15 cellular contexts compared by ENCODE assay signal in genomic region chr20:50093240-50093639, GRCh38. TPM values are rescaled to one million over a fixed set of nuclear protein-coding genes. Genes with fewer than 3 reads are reported as not detected.
DNase-seq lines count a peak whose midpoint lies in the region; ATAC-seq and TF ChIP-seq lines count a peak whose summit lies in the region.
"Had no signal": no experiment of that assay in that cellular context is flagged by ENCODE, and none has a peak within 500 bp of the region (broad histone marks: within the 10 kb centered on the region; RNA-seq: fewer than 3 reads in every experiment).

No MANE protein-coding gene starts in this region.

- no peak overlapping the region for H4K8ac ChIP-seq in mesenchymal stem cell (ENCODE audit: low read length)

- DNase-seq in activated naive CD8-positive, alpha-beta T cell treated with anti-CD3 and anti-CD28 coated beads, Interleukin-2, amount 50 U/mL, for 24 hours: no peak
- DNase-seq in RWPE2 (ENCODE audit: low spot score) (no peak), mesenchymal stem cell (no peak), ureter (ENCODE audit: low spot score) (peak; percentile 19), kidney tubule cell (ENCODE audit: low spot score) (no peak), NCI-H69 (lab: John Stamatoyannopoulos, UW) (no peak)
- DNase-seq: COR-L47, DMS53, NCI-H1436 treated with DMSO at 0.1 percent for 48 hours, NCI-H226, NCI-H526, RPMI8226 had no signal

- no peak overlapping the region for H2BK120ac ChIP-seq in mesenchymal stem cell (ENCODE audit: low read depth, low read length)

- WGBS in mesenchymal stem cell: 83% methylated on average over 2 of the region's 2 CpGs

- TF ChIP-seq CTCF in RWPE2 (IDR thresholded peaks at IDR 0.05; ENCODE audit: poor library complexity, severe bottlenecking): no peak

- H2BK5ac ChIP-seq in mesenchymal stem cell (ENCODE audit: low read depth, low read length, poor library complexity, severe bottlenecking): no peak overlapping the region

- H2BK12ac ChIP-seq in mesenchymal stem cell (ENCODE audit: low read length in 2 of 2): no peak overlapping the region

- H4K91ac ChIP-seq in mesenchymal stem cell (ENCODE audit: low read length): no peak overlapping the region

- H3K79me1 ChIP-seq in mesenchymal stem cell (replicated peaks; ENCODE audit: low read length, poor library complexity, severe bottlenecking): peaks cover 5% of the 10 kb centered on the region

- H3K27ac ChIP-seq in RWPE2 (ENCODE audit: poor library complexity, severe bottlenecking) (peak overlapping the region; percentile 73), mesenchymal stem cell (ENCODE audit: low read length, poor library complexity, severe bottlenecking) (no peak overlapping the region)
- H3K27ac ChIP-seq: A549, C4-2B had no signal

- no peaks in the 10 kb centered on the region for H3K36me3 Mint-ChIP-seq in activated naive CD8-positive, alpha-beta T cell
- peaks cover 38% of the 10 kb centered on the region for H3K36me3 Mint-ChIP-seq in activated naive CD8-positive, alpha-beta T cell treated with anti-CD3 and anti-CD28 coated beads, Interleukin-2, amount 50 U/mL, for 24 hours (ENCODE audit: low read depth)

- H3K23ac ChIP-seq in mesenchymal stem cell (ENCODE audit: low read length in 2 of 2): no peak overlapping the region

- H3K27me3 ChIP-seq in RWPE2 (ENCODE audit: insufficient read depth, poor library complexity, severe bottlenecking): no peaks in the 10 kb centered on the region
- no peaks in the 10 kb centered on the region for H3K27me3 ChIP-seq in mesenchymal stem cell (ENCODE audit: control insufficient read depth in 1 of 2, insufficient read depth in 1 of 2, low read length in 2 of 2)

- no peak overlapping the region for H2BK15ac ChIP-seq in mesenchymal stem cell (ENCODE audit: low read depth, poor library complexity, severe bottlenecking)

- peak overlapping the region; percentile 19 for H3K9ac ChIP-seq in mesenchymal stem cell (ENCODE audit: low read length)

- H3K4ac ChIP-seq in mesenchymal stem cell (ENCODE audit: low read depth in 1 of 2, low read length in 2 of 2): no peak overlapping the region

- H3K36me3 ChIP-seq in RWPE2 (ENCODE audit: low read depth) (peaks cover 88% of the 10 kb centered on the region), mesenchymal stem cell (ENCODE audit: control insufficient read depth in 1 of 2, insufficient read depth in 2 of 2, low read depth in 1 of 2, low read length in 2 of 2) (peaks cover 21 to 64% of the 10 kb centered on the region in 2 experiments)

- peak overlapping the region; percentile 28 for H3K27ac Mint-ChIP-seq in activated naive CD8-positive, alpha-beta T cell
- H3K27ac Mint-ChIP-seq in activated naive CD8-positive, alpha-beta T cell treated with anti-CD3 and anti-CD28 coated beads, Interleukin-2, amount 50 U/mL, for 24 hours: no peak overlapping the region

- no peaks in the 10 kb centered on the region for H3K27me3 Mint-ChIP-seq in activated naive CD8-positive, alpha-beta T cell
- no peaks in the 10 kb centered on the region for H3K27me3 Mint-ChIP-seq in activated naive CD8-positive, alpha-beta T cell treated with anti-CD3 and anti-CD28 coated beads, Interleukin-2, amount 50 U/mL, for 24 hours

- H3K4me1 ChIP-seq in RWPE2 (ENCODE audit: insufficient read depth, poor library complexity, severe bottlenecking) (peaks cover 15% of the 10 kb centered on the region), mesenchymal stem cell (ENCODE audit: control insufficient read depth, insufficient read depth, low read depth, low read length) (no peaks in the 10 kb centered on the region)

- ATAC-seq in activated naive CD8-positive, alpha-beta T cell treated with anti-CD3 and anti-CD28 coated beads, Interleukin-2, amount 50 U/mL, for 24 hours: no peak
- no peak for ATAC-seq in RWPE2 (ENCODE audit: low read depth)
- ATAC-seq: A549 had no signal

- H2AK5ac ChIP-seq in mesenchymal stem cell (ENCODE audit: low read length, severe bottlenecking): no peak overlapping the region

- no peak overlapping the region for H3K18ac ChIP-seq in mesenchymal stem cell (ENCODE audit: low read depth in 1 of 2, low read length in 2 of 2)

- H3K4me2 ChIP-seq in mesenchymal stem cell (ENCODE audit: low read length, poor library complexity, severe bottlenecking): no peak overlapping the region
- H3K4me2 ChIP-seq: A549 had no signal

- no peak overlapping the region for H3K14ac ChIP-seq in mesenchymal stem cell (ENCODE audit: low read length in 2 of 2)

- H3K9me3 ChIP-seq in RWPE2 (ENCODE audit: severe bottlenecking) (no peaks in the 10 kb centered on the region), mesenchymal stem cell (ENCODE audit: control insufficient read depth, low read length) (no peaks in the 10 kb centered on the region)
- H3K9me3 ChIP-seq: A549 had no signal

- H3K4me1 Mint-ChIP-seq in activated naive CD8-positive, alpha-beta T cell (ENCODE audit: low read depth): peaks cover 32% of the 10 kb centered on the region
- H3K4me1 Mint-ChIP-seq in activated naive CD8-positive, alpha-beta T cell treated with anti-CD3 and anti-CD28 coated beads, Interleukin-2, amount 50 U/mL, for 24 hours: peaks cover 8% of the 10 kb centered on the region

- H3K4me3 Mint-ChIP-seq in activated naive CD8-positive, alpha-beta T cell: no peak overlapping the region
- no peak overlapping the region for H3K4me3 Mint-ChIP-seq in activated naive CD8-positive, alpha-beta T cell treated with anti-CD3 and anti-CD28 coated beads, Interleukin-2, amount 50 U/mL, for 24 hours

- H3K9me3 Mint-ChIP-seq in activated naive CD8-positive, alpha-beta T cell (ENCODE audit: low read depth): no peaks in the 10 kb centered on the region
- no peaks in the 10 kb centered on the region for H3K9me3 Mint-ChIP-seq in activated naive CD8-positive, alpha-beta T cell treated with anti-CD3 and anti-CD28 coated beads, Interleukin-2, amount 50 U/mL, for 24 hours

- H3K4me3 ChIP-seq in RWPE2 (ENCODE audit: severe bottlenecking): no peak overlapping the region
- peak overlapping the region in 1 of 2 experiments; percentile 5 for H3K4me3 ChIP-seq in mesenchymal stem cell (ENCODE audit: insufficient read depth in 1 of 2, low read depth in 1 of 2, low read length in 2 of 2)
- H3K4me3 ChIP-seq: A549 had no signal

- no peak overlapping the region for H2AFZ ChIP-seq in mesenchymal stem cell (ENCODE audit: low read depth, low read length)

RNA-seq across cellular contexts. Expression of gene UBE2V1, which starts 19.7 kb away (rescaled TPM):
- 292 TPM for polyA plus RNA-seq in mesenchymal stem cell (2013, experiment 1 of 2)
- polyA plus RNA-seq in mesenchymal stem cell (2013, experiment 2 of 2): 286 TPM
- total RNA-seq in ureter: 120 TPM
